ENCODE assay signal across 13 cellular contexts in genomic region chr9:94697972-94698581, GRCh38. TPM values are rescaled to one million over a fixed set of nuclear protein-coding genes. Genes with fewer than 3 reads are reported as not detected.
DNase-seq lines count a peak whose midpoint lies in the region; ATAC-seq and TF ChIP-seq lines count a peak whose summit lies in the region.
"Had no signal": no experiment of that assay in that cellular context is flagged by ENCODE, and none has a peak within 500 bp of the region (broad histone marks: within the 10 kb centered on the region; RNA-seq: fewer than 3 reads in every experiment).

No MANE protein-coding gene starts in this region.

- no peak for TF ChIP-seq EP300 in SK-N-SH (IDR thresholded peaks at IDR 0.05; ENCODE audit: borderline replicate concordance in 1 of 2, low read depth in 1 of 2, low read length in 1 of 2)
- TF ChIP-seq EP300 in upper lobe of left lung (IDR thresholded peaks at IDR 0.05), result no peak

- H4K20me1 ChIP-seq in SK-N-SH (ENCODE audit: insufficient read depth), result no peaks in the 10 kb centered on the region

- H2AFZ ChIP-seq in SK-N-SH (ENCODE audit: low read depth), result no peak overlapping the region

- no peaks in the 10 kb centered on the region for H3K79me2 ChIP-seq in SK-N-SH (ENCODE audit: insufficient read depth)

- H3K36me3 ChIP-seq in SK-N-SH (replicated peaks in 1 of 2; ENCODE audit: control insufficient read depth in 1 of 2, insufficient read depth in 2 of 2, low read length in 1 of 2), result no peaks in the 10 kb centered on the region
- H3K36me3 ChIP-seq in kidney epithelial cell (ENCODE audit: control insufficient read depth, insufficient read depth, low read length), result no peaks in the 10 kb centered on the region
- H3K36me3 ChIP-seq in upper lobe of left lung, result no peaks in the 10 kb centered on the region
- H3K36me3 ChIP-seq: Peyer's patch had no signal

- H3K4me3 ChIP-seq in SK-N-SH (ENCODE audit: low read depth in 2 of 2, low read length in 1 of 2) (no peak overlapping the region), astrocyte of the cerebellum (ENCODE audit: low read depth, low read length) (no peak overlapping the region), kidney epithelial cell (ENCODE audit: low read depth, low read length) (no peak overlapping the region), upper lobe of left lung (no peak overlapping the region)
- H3K4me3 ChIP-seq: Peyer's patch had no signal

- CTCF ChIA-PET in SK-N-SH (lab: Yijun Ruan, JAX), result interaction anchor here (0.6 to 1.7 kb wide), 6 partner anchors 16 to 433 kb away, joined by 3 to 13 read pairs (median 4); no protein-coding TSS in a partner anchor

- WGBS in SK-N-SH (ENCODE audit: low lambda C conversion rate), result 61% methylated on average over 5 of the region's 5 CpGs
- WGBS in upper lobe of left lung, 2 donors, result 63 to 72% methylated on average over 5 of the region's 5 CpGs

- H3K27ac ChIP-seq in SK-N-SH (ENCODE audit: low read depth in 2 of 2, low read length in 1 of 2), result peak overlapping the region in 1 of 2 experiments; percentile 48; a peak in 1 of 4 replicates
- peak overlapping the region; percentile 58 to 78 (median 64) for H3K27ac ChIP-seq in upper lobe of left lung
- H3K27ac ChIP-seq: HL-60, Peyer's patch had no signal

- H3K9me2 ChIP-seq in SK-N-SH, result no peaks in the 10 kb centered on the region

- POLR2A ChIA-PET in SK-N-SH (lab: Yijun Ruan, JAX), result no interaction called here

- H3K4me2 ChIP-seq in SK-N-SH, result no peak overlapping the region

- DNase-seq in SK-N-SH (no peak), astrocyte of the cerebellum (ENCODE audit: low read depth) (peak; percentile 72), kidney epithelial cell (ENCODE audit: low read depth) (peak; percentile 95), upper lobe of left lung (peak in 1 of 2 donors; percentile 44), epidermal melanocyte (ENCODE audit: insufficient read length, low spot score) (no peak), NCI-H2081 treated with DMSO at 0.1 percent for 48 hours (lab: John Stamatoyannopoulos, UW) (no peak)
- DNase-seq: activated CD4-positive, alpha-beta T cell treated with anti-CD3 and anti-CD28 coated beads for 1 hour; NCI-H1436 treated with DMSO at 0.1 percent for 48 hours; Peyer's patch; stimulated activated CD4-positive, alpha-beta T cell treated with anti-CD3 and anti-CD28 coated beads, Interleukin-2, amount 100 ng/mL, for 48 hours had no signal

- in situ Hi-C loops in astrocyte of the cerebellum (cut with HindIII; ENCODE audit: low sequenced_read_pairs), result no loop called here

- no peaks in the 10 kb centered on the region for H3F3A ChIP-seq in SK-N-SH (replicated peaks; ENCODE audit: insufficient read depth)

- H3K27me3 ChIP-seq in SK-N-SH (ENCODE audit: insufficient read depth) (no peaks in the 10 kb centered on the region), kidney epithelial cell (ENCODE audit: control insufficient read depth, insufficient read depth, low read length) (no peaks in the 10 kb centered on the region), upper lobe of left lung (no peaks in the 10 kb centered on the region)
- H3K27me3 ChIP-seq: Peyer's patch had no signal

- TF ChIP-seq CTCF in SK-N-SH (IDR thresholded peaks at IDR 0.05) (no peak), astrocyte of the cerebellum (IDR thresholded peaks at IDR 0.05; ENCODE audit: low read depth, low read length, missing control alignments) (no peak), kidney epithelial cell (IDR thresholded peaks at IDR 0.05; ENCODE audit: insufficient read depth, low read length, poor library complexity, severe bottlenecking) (no peak), upper lobe of left lung (IDR thresholded peaks at IDR 0.05) (no peak)

- no peak for TF ChIP-seq POLR2A in upper lobe of left lung (IDR thresholded peaks at IDR 0.05)

- TF ChIP-seq RAD21 in SK-N-SH (IDR thresholded peaks at IDR 0.05; ENCODE audit: low read length), result no peak

- H3K4me1 ChIP-seq in SK-N-SH (ENCODE audit: control insufficient read depth in 1 of 2, insufficient read depth in 2 of 2, low read depth in 1 of 2, low read length in 1 of 2) (peaks cover 0 to 20% of the 10 kb centered on the region in 2 experiments; a peak in 1 of 4 replicates), upper lobe of left lung (peaks cover 0 to 9% (median 3%) of the 10 kb centered on the region in 4 donors)
- H3K4me1 ChIP-seq: Peyer's patch had no signal

- peak; percentile 36; the same call in 1 of the 3 replicates for ATAC-seq in SK-N-SH treated with all-trans-retinoic acid at 6 μM for 48 hours
- peak; percentile 35 to 87 for ATAC-seq in upper lobe of left lung (ENCODE audit: low FRiP score in 2 of 2)
- no peak for ATAC-seq in HG02642 (IDR thresholded peaks at IDR 0.05; ENCODE audit: poor library complexity, unreplicated experiment)

- H3K9ac ChIP-seq in SK-N-SH, result no peak overlapping the region

- H3K9me3 ChIP-seq in SK-N-SH (no peaks in the 10 kb centered on the region), upper lobe of left lung (no peaks in the 10 kb centered on the region)
- H3K9me3 ChIP-seq: Peyer's patch had no signal

TF ChIP-seq in SK-N-SH treated with all-trans-retinoic acid at 6 μM for 48 hours, 23 proteins besides CTCF, POLR2A, EP300 and RAD21 (continues in another document):
- TF ChIP-seq ZNF565 (CRISPR knock-in tag; conservative IDR thresholded peaks at IDR 0.05; ENCODE audit: low read depth) (no peak), POU6F1 (CRISPR knock-in tag; IDR thresholded peaks at IDR 0.05; ENCODE audit: borderline replicate concordance, low read depth) (no peak), RARB (CRISPR knock-in tag; IDR thresholded peaks at IDR 0.05) (no peak)
- TF ChIP-seq, protein P1, sequence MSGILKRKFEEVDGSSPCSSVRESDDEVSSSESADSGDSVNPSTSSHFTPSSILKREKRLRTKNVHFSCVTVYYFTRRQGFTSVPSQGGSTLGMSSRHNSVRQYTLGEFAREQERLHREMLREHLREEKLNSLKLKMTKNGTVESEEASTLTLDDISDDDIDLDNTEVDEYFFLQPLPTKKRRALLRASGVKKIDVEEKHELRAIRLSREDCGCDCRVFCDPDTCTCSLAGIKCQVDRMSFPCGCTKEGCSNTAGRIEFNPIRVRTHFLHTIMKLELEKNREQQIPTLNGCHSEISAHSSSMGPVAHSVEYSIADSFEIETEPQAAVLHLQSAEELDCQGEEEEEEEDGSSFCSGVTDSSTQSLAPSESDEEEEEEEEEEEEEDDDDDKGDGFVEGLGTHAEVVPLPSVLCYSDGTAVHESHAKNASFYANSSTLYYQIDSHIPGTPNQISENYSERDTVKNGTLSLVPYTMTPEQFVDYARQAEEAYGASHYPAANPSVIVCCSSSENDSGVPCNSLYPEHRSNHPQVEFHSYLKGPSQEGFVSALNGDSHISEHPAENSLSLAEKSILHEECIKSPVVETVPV (CRISPR knock-in tag; IDR thresholded peaks at IDR 0.05), result no peak

TF ChIP-seq in SK-N-SH, 30 proteins besides CTCF, POLR2A, EP300 and RAD21 (continues in another document):
- no peak for TF ChIP-seq YY1 (IDR thresholded peaks at IDR 0.05; ENCODE audit: low read depth)
- TF ChIP-seq REST (IDR thresholded peaks at IDR 0.05; ENCODE audit: low read depth, low read length), result no peak
- no peak for TF ChIP-seq ELF1 (IDR thresholded peaks at IDR 0.05)
- TF ChIP-seq NRF1 (IDR thresholded peaks at IDR 0.05; ENCODE audit: low read depth, low read length), result no peak
- TF ChIP-seq GATA2 (CRISPR knock-in tag; IDR thresholded peaks at IDR 0.05), result no peak
- TF ChIP-seq TAF1 (IDR thresholded peaks at IDR 0.05; ENCODE audit: borderline replicate concordance, low read depth, low read length), result no peak
- TF ChIP-seq, protein P2, sequence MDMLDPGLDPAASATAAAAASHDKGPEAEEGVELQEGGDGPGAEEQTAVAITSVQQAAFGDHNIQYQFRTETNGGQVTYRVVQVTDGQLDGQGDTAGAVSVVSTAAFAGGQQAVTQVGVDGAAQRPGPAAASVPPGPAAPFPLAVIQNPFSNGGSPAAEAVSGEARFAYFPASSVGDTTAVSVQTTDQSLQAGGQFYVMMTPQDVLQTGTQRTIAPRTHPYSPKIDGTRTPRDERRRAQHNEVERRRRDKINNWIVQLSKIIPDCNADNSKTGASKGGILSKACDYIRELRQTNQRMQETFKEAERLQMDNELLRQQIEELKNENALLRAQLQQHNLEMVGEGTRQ (IDR thresholded peaks at IDR 0.05; ENCODE audit: borderline replicate concordance, low read depth, low read length), result no peak
- TF ChIP-seq EZH2phosphoT487 (IDR thresholded peaks at IDR 0.05; ENCODE audit: borderline replicate concordance, low read depth), result no peak
- no peak for TF ChIP-seq JUND (IDR thresholded peaks at IDR 0.05)

RNA-seq across cellular contexts. Expression of gene AOPEP, which starts 28.4 kb away (rescaled TPM):
- 53.0 and 54.6 TPM in 2 replicates for polyA plus RNA-seq in SK-N-SH (2012; rRNA removed)
- polyA plus RNA-seq in SK-N-SH (2012; cell fraction: cytosol; rRNA removed), result 44.6 and 47.2 TPM in 2 replicates
- polyA plus RNA-seq in SK-N-SH (2012; cell fraction: nucleus; rRNA removed), result 105 and 122 TPM in 2 replicates
- 17.4 and 28.2 TPM in 2 replicates for total RNA-seq in kidney epithelial cell
- total RNA-seq in upper lobe of left lung, result 100 to 1,000 TPM in 3 of 6 donors, 10 to 100 TPM in 3; 55.4 to 410 (median 111) TPM

RNA-seq across cellular contexts. Expression of gene FBP1, which starts 58.8 kb away (rescaled TPM):
- 0.19 TPM in 1 of 2 replicates, not detected in the other for polyA plus RNA-seq in SK-N-SH (2012; rRNA removed)
- polyA plus RNA-seq in SK-N-SH (2012; cell fraction: cytosol; rRNA removed), result 0.12 and 0.20 TPM in 2 replicates
- polyA plus RNA-seq in SK-N-SH (2012; cell fraction: nucleus; rRNA removed), result 0.15 and 0.28 TPM in 2 replicates
- total RNA-seq in kidney epithelial cell, result 2.5 and 5.6 TPM in 2 replicates
- total RNA-seq in upper lobe of left lung, result 100 to 1,000 TPM in 5 of 6 donors, 10 to 100 TPM in 1; 67.1 to 423 (median 158) TPM

Comparison
In these comparisons a context has a peak if more than half of its experiments do, and no peak if none do; other contexts are left out.
1. DNase-seq: peak in astrocyte of the cerebellum (single experiment) and kidney epithelial cell (single experiment); none in SK-N-SH (single experiment), epidermal melanocyte (single experiment) and NCI-H2081 treated with DMSO at 0.1 percent for 48 hours (single experiment).
2. RNA of gene FBP1, which starts 58.8 kb away (total RNA-seq): 67.1 to 423 TPM in upper lobe of left lung; 2.5 to 5.6 TPM in kidney epithelial cell; every median in the first group is over 10 times any median in the second.